24 cellular contexts compared by ENCODE assay signal in the genomic region with DNA sequence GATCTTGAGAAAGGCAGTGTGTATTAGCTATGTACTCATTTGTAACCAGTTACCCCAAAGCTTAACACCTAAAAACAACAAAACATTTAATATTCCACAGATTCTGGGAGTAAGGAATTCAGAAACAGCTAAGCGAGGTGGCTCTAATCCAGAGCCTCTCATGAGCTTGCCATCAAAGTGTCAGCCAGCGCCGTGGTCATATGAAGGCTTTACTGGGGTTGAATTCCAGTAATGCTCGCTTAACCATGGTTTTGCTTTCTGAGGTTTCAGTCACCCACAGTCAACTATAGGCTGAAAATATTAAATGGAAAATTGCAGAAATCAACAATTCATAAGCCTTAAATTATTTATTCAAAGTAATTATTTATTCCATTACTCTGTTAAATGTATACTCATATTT.
"Had no signal": no experiment of that assay in that cellular context is flagged by ENCODE, and none has a peak within 500 bp of the region (broad histone marks: within the 10 kb centered on the region; RNA-seq: fewer than 3 reads in every experiment).

No MANE protein-coding gene starts in this region.

- H3K9me3 ChIP-seq: breast epithelium, esophagus squamous epithelium, left lung, testis had no signal

- H3K36me3 ChIP-seq: breast epithelium, esophagus squamous epithelium, left lung had no signal

- DNase-seq: activated CD4-positive, alpha-beta T cell treated with anti-CD3 and anti-CD28 coated beads, Interleukin-2, amount 10 ng/mL, durations not matched to agents 24 days and 14 days; activated CD4-positive, CD25-positive, alpha-beta regulatory T cell; activated CD8-positive, alpha-beta T cell treated with anti-CD3 and anti-CD28 coated beads for 36 hours; activated naive CD4-positive, alpha-beta T cell treated with Interleukin-2 at 50 U/mL for 16 hours; activated naive CD8-positive, alpha-beta T cell treated with anti-CD3 and anti-CD28 coated beads, Interleukin-2, amount 10 ng/mL, durations not matched to agents 7 days and 5 days; activated T-cell treated with anti-CD3 and anti-CD28 coated beads, Interleukin-2, amount 50 U/mL, for 1 hour; cerebellar nuclear complex; effector CD4-positive, alpha-beta T cell; esophagus squamous epithelium; foreskin melanocyte; glutamatergic neuron; hippocampal formation; islet precursor cell; left lung; nephron progenitor cell; nucleus accumbens; posterior cingulate gyrus; retina; stimulated activated naive CD8-positive, alpha-beta T cell treated with anti-CD3 and anti-CD28 coated beads, Interleukin-15, amount 100 ng/mL, for 72 hours; T1000; testis had no signal

- H3K4me3 ChIP-seq: breast epithelium, esophagus squamous epithelium, left lung, testis had no signal

- H3K27ac ChIP-seq: esophagus squamous epithelium, left lung, testis had no signal

- H3K4me3 Mint-ChIP-seq: activated CD4-positive, alpha-beta T cell treated with anti-CD3 and anti-CD28 coated beads, Interleukin-2, amount 10 ng/mL, durations not matched to agents 24 days and 14 days; activated CD8-positive, alpha-beta T cell treated with anti-CD3 and anti-CD28 coated beads for 36 hours; activated naive CD8-positive, alpha-beta T cell treated with anti-CD3 and anti-CD28 coated beads, Interleukin-2, amount 10 ng/mL, durations not matched to agents 7 days and 5 days; activated T-helper 17 cell treated with anti-CD3 and anti-CD28 coated beads, Interleukin-2, amount 50 U/mL, for 72 hours; mesothelial cell of epicardium; nephron progenitor cell; stimulated activated naive CD8-positive, alpha-beta T cell treated with anti-CD3 and anti-CD28 coated beads, Interleukin-15, amount 100 ng/mL, for 72 hours had no signal

- H3K36me3 Mint-ChIP-seq: activated naive CD8-positive, alpha-beta T cell treated with anti-CD3 and anti-CD28 coated beads, Interleukin-2, amount 10 ng/mL, durations not matched to agents 7 days and 5 days had no signal

- H3K9me3 Mint-ChIP-seq: activated CD8-positive, alpha-beta T cell treated with anti-CD3 and anti-CD28 coated beads for 36 hours; activated naive CD8-positive, alpha-beta T cell treated with anti-CD3 and anti-CD28 coated beads, Interleukin-2, amount 10 ng/mL, durations not matched to agents 7 days and 5 days; activated T-helper 17 cell treated with anti-CD3 and anti-CD28 coated beads, Interleukin-2, amount 50 U/mL, for 72 hours; stimulated activated naive CD8-positive, alpha-beta T cell treated with anti-CD3 and anti-CD28 coated beads, Interleukin-15, amount 100 ng/mL, for 72 hours had no signal

- H3K4me1 Mint-ChIP-seq: activated CD4-positive, alpha-beta T cell treated with anti-CD3 and anti-CD28 coated beads, Interleukin-2, amount 10 ng/mL, durations not matched to agents 24 days and 14 days; activated naive CD8-positive, alpha-beta T cell treated with anti-CD3 and anti-CD28 coated beads, Interleukin-2, amount 10 ng/mL, durations not matched to agents 7 days and 5 days; activated T-helper 17 cell treated with anti-CD3 and anti-CD28 coated beads, Interleukin-2, amount 50 U/mL, for 72 hours; nephron progenitor cell; stimulated activated naive CD8-positive, alpha-beta T cell treated with anti-CD3 and anti-CD28 coated beads, Interleukin-15, amount 100 ng/mL, for 72 hours had no signal

- ATAC-seq: activated CD8-positive, alpha-beta T cell treated with anti-CD3 and anti-CD28 coated beads for 36 hours; activated T-helper 17 cell treated with anti-CD3 and anti-CD28 coated beads, Interleukin-2, amount 50 U/mL, for 72 hours; left lung; stimulated activated naive CD8-positive, alpha-beta T cell treated with anti-CD3 and anti-CD28 coated beads, Interleukin-15, amount 100 ng/mL, for 72 hours had no signal

- H3K4me1 ChIP-seq: breast epithelium, esophagus squamous epithelium, left lung, testis had no signal

- H3K27me3 ChIP-seq: breast epithelium, testis had no signal

- H3K27ac Mint-ChIP-seq: activated CD4-positive, alpha-beta T cell treated with anti-CD3 and anti-CD28 coated beads, Interleukin-2, amount 10 ng/mL, durations not matched to agents 24 days and 14 days; activated CD8-positive, alpha-beta T cell treated with anti-CD3 and anti-CD28 coated beads for 36 hours; activated naive CD8-positive, alpha-beta T cell treated with anti-CD3 and anti-CD28 coated beads, Interleukin-2, amount 10 ng/mL, durations not matched to agents 7 days and 5 days; activated T-helper 17 cell treated with anti-CD3 and anti-CD28 coated beads, Interleukin-2, amount 50 U/mL, for 72 hours; mesothelial cell of epicardium; nephron progenitor cell; stimulated activated naive CD8-positive, alpha-beta T cell treated with anti-CD3 and anti-CD28 coated beads, Interleukin-15, amount 100 ng/mL, for 72 hours had no signal

- H3K27me3 Mint-ChIP-seq: activated T-helper 17 cell treated with anti-CD3 and anti-CD28 coated beads, Interleukin-2, amount 50 U/mL, for 72 hours had no signal
